In the genomic region with DNA sequence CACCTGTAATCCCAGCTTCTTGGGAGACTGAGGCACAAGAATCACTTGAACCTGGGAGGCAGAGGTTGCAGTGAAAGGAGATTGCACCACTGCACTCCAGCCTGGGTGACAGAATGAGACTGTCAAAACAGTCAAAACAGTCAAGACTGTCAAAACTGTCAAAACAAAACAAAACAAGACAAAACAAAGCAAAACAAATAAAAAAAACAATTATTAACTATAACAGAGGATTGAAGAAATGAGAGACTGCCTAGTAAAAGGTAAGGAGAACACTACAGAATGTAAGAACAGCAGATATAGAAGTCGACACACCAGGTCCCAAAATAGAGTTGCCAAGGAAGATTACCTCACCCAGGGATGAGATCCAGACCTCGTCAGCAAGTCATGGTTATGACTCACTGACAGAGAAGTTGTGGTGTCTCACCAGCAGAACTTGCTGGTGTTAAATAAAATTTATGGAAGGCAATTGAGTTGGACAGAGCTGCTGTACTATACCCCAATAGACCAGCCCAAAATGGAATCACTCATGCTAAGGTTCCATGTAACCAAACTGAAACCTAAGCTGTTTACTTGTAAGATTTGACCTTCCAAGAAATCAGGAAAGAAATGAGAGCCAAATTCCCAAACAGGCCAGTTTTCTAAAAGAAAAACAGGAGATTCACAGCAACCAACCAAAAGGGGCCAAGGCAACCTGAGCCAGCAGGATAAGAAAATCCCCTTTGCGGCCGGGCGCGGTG, we compare ENCODE assay signal across 10 cellular contexts. TPM values are rescaled to one million over a fixed set of nuclear protein-coding genes. Genes with fewer than 3 reads are reported as not detected.
A peak's percentile ranks its signal among the peaks of the same experiment; 100 is the strongest.
DNase-seq lines count a peak whose midpoint lies in the region; ATAC-seq and TF ChIP-seq lines count a peak whose summit lies in the region.
"Had no signal": no experiment of that assay in that cellular context is flagged by ENCODE, and none has a peak within 500 bp of the region (broad histone marks: within the 10 kb centered on the region; RNA-seq: fewer than 3 reads in every experiment).

No MANE protein-coding gene starts in this region.

- peaks cover 6% of the 10 kb centered on the region for H3K4me1 Mint-ChIP-seq in chondrocyte (ENCODE audit: low read depth)
- H3K4me1 Mint-ChIP-seq: IgD-negative memory B cell had no signal

- no peak for TF ChIP-seq CTCF in AG10803 (conservative IDR thresholded peaks at IDR 0.05; ENCODE audit: low read length)
- no peak for TF ChIP-seq CTCF in chondrocyte (IDR thresholded peaks at IDR 0.05)

- peak overlapping the region; percentile 69 for H3K27ac Mint-ChIP-seq in chondrocyte (ENCODE audit: unreplicated experiment)
- H3K27ac Mint-ChIP-seq: IgD-negative memory B cell had no signal

- no peak for ATAC-seq in HG03521 (IDR thresholded peaks at IDR 0.05; ENCODE audit: unreplicated experiment)

- H3K4me3 Mint-ChIP-seq in chondrocyte (ENCODE audit: unreplicated experiment): no peak overlapping the region
- H3K4me3 Mint-ChIP-seq: IgD-negative memory B cell had no signal

- no peak overlapping the region for H3K4me3 ChIP-seq in AG10803 (ENCODE audit: low read length)

- no peaks in the 10 kb centered on the region for H3K27me3 Mint-ChIP-seq in chondrocyte (ENCODE audit: low read depth)

- H3K36me3 Mint-ChIP-seq in chondrocyte (ENCODE audit: low read depth): peaks cover 2% of the 10 kb centered on the region

- DNase-seq in AG10803 (ENCODE audit: low read depth) (peak; percentile 88), M059J (ENCODE audit: low read depth) (peak; percentile 87), chondrocyte (ENCODE audit: low spot score) (no peak), lung microvascular endothelial cell (ENCODE audit: low read depth in 2 of 2) (peak; percentile 1 to 66), mesenteric fat pad (ENCODE audit: low spot score) (no peak), GF-D8 (lab: John Stamatoyannopoulos, UW) (no peak)
- DNase-seq in activated naive CD4-positive, alpha-beta T cell (lab: John Stamatoyannopoulos, UW): no peak
- DNase-seq: DND-41 had no signal

- peaks cover 32% of the 10 kb centered on the region for H3K9me3 Mint-ChIP-seq in chondrocyte (ENCODE audit: low read depth)

RNA-seq across cellular contexts. Expression of gene GK, which starts 32.1 kb away (rescaled TPM):
- 4.3 and 10.4 TPM in 2 replicates for total RNA-seq in M059J (2014; rRNA removed; shearing (Covaris generic))
- 3.4 to 4.6 TPM (median 4.1 TPM) in 3 replicates for total RNA-seq in chondrocyte
- 3.9 and 4.0 TPM in 2 replicates for total RNA-seq in lung microvascular endothelial cell
- total RNA-seq in mesenteric fat pad: 17.8 TPM

RNA-seq across cellular contexts. Expression of gene TASL, which starts 43.6 kb away (rescaled TPM):
- 0.37 TPM in 1 of 2 replicates, not detected in the other for total RNA-seq in M059J (2014; rRNA removed; shearing (Covaris generic))
- total RNA-seq in chondrocyte: not detected in 3 replicates
- total RNA-seq in lung microvascular endothelial cell: not detected in 2 replicates
- 4.0 TPM for total RNA-seq in mesenteric fat pad

Comparison
In these comparisons a context has a peak if more than half of its experiments do, and no peak if none do; other contexts are left out.
1. DNase-seq: peak in AG10803 (single experiment), M059J (single experiment) and lung microvascular endothelial cell (2 of 2); none in chondrocyte (single experiment), mesenteric fat pad (single experiment), GF-D8 (single experiment) and activated naive CD4-positive, alpha-beta T cell (0 of 4).